ENCODE assay signal across 13 cellular contexts in genomic region chr13:100381595-100382224, GRCh38.
"Had no signal": no experiment of that assay in that cellular context is flagged by ENCODE, and none has a peak within 500 bp of the region (broad histone marks: within the 10 kb centered on the region; RNA-seq: fewer than 3 reads in every experiment).

No MANE protein-coding gene starts in this region.

- H3K4me1 ChIP-seq: stomach had no signal

- H3K9me3 ChIP-seq: ovary had no signal

- H3K4me3 ChIP-seq: dorsolateral prefrontal cortex, ovary, stomach, thoracic aorta had no signal

- DNase-seq: activated effector memory CD4-positive, alpha-beta T cell treated with anti-CD3 and anti-CD28 coated beads, Interleukin-2, amount 50 U/mL, for 16 hours; activated T-cell treated with anti-CD3 and anti-CD28 coated beads, Interleukin-2, amount 50 U/mL, for 24 hours; amniotic stem cell; cerebellar nuclear complex; glutamatergic neuron; immature natural killer cell; ovary; stomach had no signal

- ATAC-seq: activated CD4-positive, CD25-positive, alpha-beta regulatory T cell treated with anti-CD3 and anti-CD28 coated beads, Interleukin-2, amount 50 U/mL, for 24 hours; activated naive CD4-positive, alpha-beta T cell treated with anti-CD3 and anti-CD28 coated beads, Interleukin-2, amount 50 U/mL, for 72 hours; esophagus mucosa had no signal

- H3K27ac ChIP-seq: dorsolateral prefrontal cortex, ovary, stomach, thoracic aorta had no signal

- H3K27me3 ChIP-seq: dorsolateral prefrontal cortex, ovary, stomach had no signal

- H3K36me3 ChIP-seq: ovary, thoracic aorta had no signal
